Comparison of ENCODE assay signal across 16 cellular contexts in the genomic region with DNA sequence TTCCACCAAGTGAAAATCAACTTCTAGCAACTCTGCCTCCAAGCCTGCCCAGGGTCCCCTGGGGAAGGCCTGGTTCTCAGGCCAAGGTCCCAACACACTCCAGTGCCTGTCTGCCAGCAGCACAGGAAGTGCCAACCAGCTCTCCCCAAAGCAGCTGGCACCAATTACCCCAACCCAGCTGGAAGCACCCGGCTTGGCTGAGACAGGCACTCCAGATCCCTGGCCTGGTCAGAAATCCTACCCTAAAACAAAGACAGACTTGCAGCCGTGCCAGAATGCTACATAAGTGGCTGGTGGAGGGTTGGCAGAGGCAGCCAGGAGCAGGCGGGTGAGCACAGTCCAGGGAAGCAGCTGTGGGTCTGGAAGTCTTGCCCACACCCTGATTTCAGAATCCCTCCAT.
DNase-seq lines count a peak whose midpoint lies in the region; ATAC-seq and TF ChIP-seq lines count a peak whose summit lies in the region.
"Had no signal": no experiment of that assay in that cellular context is flagged by ENCODE, and none has a peak within 500 bp of the region (broad histone marks: within the 10 kb centered on the region; RNA-seq: fewer than 3 reads in every experiment).

No MANE protein-coding gene starts in this region.

- H3K27me3 ChIP-seq in heart right ventricle = peaks cover 0 to 6% (median 0%) of the 10 kb centered on the region in 7 donors
- H3K27me3 ChIP-seq: SJSA1, vagina had no signal

- no peaks in the 10 kb centered on the region for H3K36me3 ChIP-seq in heart right ventricle
- H3K36me3 ChIP-seq: SJSA1, vagina had no signal

- WGBS in heart right ventricle, 2 donors = 40 to 50% methylated on average over 3 of the region's 3 CpGs

- TF ChIP-seq CTCF in heart right ventricle (IDR thresholded peaks at IDR 0.05) = no peak

- DNase-seq in NCI-H1092 (lab: John Stamatoyannopoulos, UW) (peak; percentile 96), NCI-H2196 treated with DMSO at 0.1 percent for 48 hours (lab: John Stamatoyannopoulos, UW; ENCODE audit: unreplicated experiment) (peak; percentile 92), heart right ventricle (peak; percentile 62 to 64), superior temporal gyrus (ENCODE audit: extremely low spot score) (peak; percentile 56), T-helper 1 cell (no peak)
- no peak for DNase-seq in activated T-cell treated with anti-CD3 and anti-CD28 coated beads, Interleukin-2, amount 50 U/mL, for 1 hour
- no peak for DNase-seq in stimulated activated CD4-positive, alpha-beta T cell treated with anti-CD3 and anti-CD28 coated beads, Interleukin-2, amount 100 ng/mL, for 24 hours
- DNase-seq: activated CD8-positive, alpha-beta memory T cell treated with anti-CD3 and anti-CD28 coated beads for 24 hours; activated gamma-delta T cell treated with Interleukin-2 at 50 U/mL for 16 hours; CD4-positive, alpha-beta T cell; naive B cell; NCI-H1436; retina; stimulated activated CD4-positive, alpha-beta T cell treated with anti-CD3 and anti-CD28 coated beads, Interleukin-4, amount 100 ng/mL, for 24 hours had no signal

- H3K27ac ChIP-seq in heart right ventricle = peak overlapping the region in 1 of 10 donors; percentile 2
- H3K27ac ChIP-seq: SJSA1, vagina had no signal

- intact Hi-C loops in heart right ventricle (cut with DNase I) = no loop called here

- ATAC-seq in heart right ventricle = peak; percentile 74 to 94 (median 88)

- H3K9me3 ChIP-seq in heart right ventricle = no peaks in the 10 kb centered on the region
- H3K9me3 ChIP-seq: SJSA1, vagina had no signal

- no peak overlapping the region for H3K4me3 ChIP-seq in heart right ventricle
- H3K4me3 ChIP-seq: SJSA1, vagina had no signal

- H3K4me1 ChIP-seq in heart right ventricle = peaks cover 0 to 29% (median 7%) of the 10 kb centered on the region in 9 donors
- H3K4me1 ChIP-seq: SJSA1, vagina had no signal

Comparison
In these comparisons a context has a peak if more than half of its experiments do, and no peak if none do; other contexts are left out.
1. DNase-seq: peak in NCI-H1092 (single experiment), NCI-H2196 treated with DMSO at 0.1 percent for 48 hours (single experiment), heart right ventricle (2 of 2) and superior temporal gyrus (single experiment); none in activated T-cell treated with anti-CD3 and anti-CD28 coated beads, Interleukin-2, amount 50 U/mL, for 1 hour (single experiment), T-helper 1 cell (0 of 5) and stimulated activated CD4-positive, alpha-beta T cell treated with anti-CD3 and anti-CD28 coated beads, Interleukin-2, amount 100 ng/mL, for 24 hours (0 of 2).